8 cellular contexts compared by ENCODE assay signal in genomic region chr14:55807059-55807499, GRCh38.
DNase-seq lines count a peak whose midpoint lies in the region; ATAC-seq and TF ChIP-seq lines count a peak whose summit lies in the region.

No MANE protein-coding gene starts in this region.

- 17 to 26% methylated on average over 11 of the region's 11 CpGs for WGBS in lung, 2 donors

- no peaks in the 10 kb centered on the region for H3K36me3 ChIP-seq in lung (ENCODE audit: control insufficient read depth in 2 of 2, insufficient read depth in 2 of 2, low read length in 2 of 2)

- peaks cover 4 to 10% of the 10 kb centered on the region in 2 donors for H3K4me1 ChIP-seq in lung (ENCODE audit: control insufficient read depth in 2 of 2, insufficient read depth in 2 of 2, low read length in 2 of 2)

- no peaks in the 10 kb centered on the region for H3K9me3 ChIP-seq in lung (ENCODE audit: control insufficient read depth in 2 of 2, insufficient read depth in 1 of 2, low read length in 1 of 2)

- no peaks in the 10 kb centered on the region for H3K27me3 ChIP-seq in lung (ENCODE audit: control insufficient read depth, insufficient read depth)

- peak overlapping the region in 1 of 2 donors; percentile 58 for H3K27ac ChIP-seq in lung (ENCODE audit: low read depth in 1 of 2, low read length in 1 of 2)

- H3K4me3 ChIP-seq in cardiac fibroblast (replicated peaks in 1 of 2; ENCODE audit: low read depth in 2 of 2, low read length in 2 of 2) (no peak overlapping the region), lung (no peak overlapping the region)

- peak; percentile 76 for ATAC-seq in GM19324 (IDR thresholded peaks at IDR 0.05; ENCODE audit: low FRiP score, unreplicated experiment)
- ATAC-seq in lung (ENCODE audit: insufficient read depth, low FRiP score): peak; percentile 78

- DNase-seq in M059J (ENCODE audit: low read depth): peak; percentile 76
- peak; percentile 38 for DNase-seq in activated CD4-positive, CD25-positive, alpha-beta regulatory T cell treated with anti-CD3 and anti-CD28 coated beads, Interleukin-2, amount 50 U/mL, for 72 hours
- DNase-seq in cardiac fibroblast (ENCODE audit: low read depth in 2 of 2): peak; percentile 89 to 99
- peak; percentile 74 for DNase-seq in lung (ENCODE audit: low spot score)
- DNase-seq in stimulated activated CD8-positive, alpha-beta memory T cell treated with anti-CD3 and anti-CD28 coated beads, Interleukin-7, amount 100 ng/mL, for 1 hour (ENCODE audit: low read depth in 2 of 2): peak; percentile 40 to 48
- DNase-seq in iPS-NIHi11 (ENCODE audit: low spot score): no peak
- no peak for DNase-seq in iPS-NIHi7 (ENCODE audit: extremely low spot score)

- TF ChIP-seq CTCF in cardiac fibroblast (IDR thresholded peaks at IDR 0.05; ENCODE audit: low read depth, low read length): no peak
- TF ChIP-seq CTCF in lung (IDR thresholded peaks at IDR 0.05; ENCODE audit: control extremely low read depth, extremely low read depth): no peak

Comparison
In these comparisons a context has a peak if more than half of its experiments do, and no peak if none do; other contexts are left out.
1. DNase-seq: peak in M059J (single experiment), activated CD4-positive, CD25-positive, alpha-beta regulatory T cell treated with anti-CD3 and anti-CD28 coated beads, Interleukin-2, amount 50 U/mL, for 72 hours (single experiment), cardiac fibroblast (2 of 2), lung (single experiment) and stimulated activated CD8-positive, alpha-beta memory T cell treated with anti-CD3 and anti-CD28 coated beads, Interleukin-7, amount 100 ng/mL, for 1 hour (2 of 2); none in iPS-NIHi11 (single experiment) and iPS-NIHi7 (single experiment).